1 cellular context compared by ENCODE assay signal in the genomic region with DNA sequence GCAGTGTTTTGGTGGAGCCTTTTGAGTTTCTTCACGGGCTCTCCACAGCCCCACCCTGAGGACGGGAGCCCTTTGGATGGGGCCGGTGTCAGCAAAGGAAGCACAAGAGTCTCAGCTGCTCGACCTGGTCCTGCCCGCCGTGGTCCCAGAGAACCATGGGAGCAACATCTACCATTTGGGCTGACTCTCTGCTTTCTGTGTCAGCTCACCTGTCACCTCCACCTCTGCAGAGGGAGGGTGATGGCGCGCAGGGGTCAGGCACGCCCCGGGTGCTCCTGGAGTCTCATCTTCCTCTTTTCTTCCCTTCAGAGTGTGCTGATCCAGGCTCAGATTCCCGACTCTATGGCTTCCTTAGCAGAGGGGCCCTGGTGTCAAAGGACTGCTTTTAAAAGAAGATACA.
TF ChIP-seq lines count a peak whose summit lies in the region.

No MANE protein-coding gene starts in this region.

TF ChIP-seq in GM23338, 12 proteins besides CTCF, POLR2A, EP300 and RAD21 (continued from another document):
- TF ChIP-seq NANOG (IDR thresholded peaks at IDR 0.05; ENCODE audit: borderline replicate concordance): no peak
- TF ChIP-seq CREB1 (CRISPR knock-in tag; IDR thresholded peaks at IDR 0.05; ENCODE audit: low read depth): no peak
- TF ChIP-seq ZNF331 (CRISPR knock-in tag; IDR thresholded peaks at IDR 0.05; ENCODE audit: low read depth): no peak
- TF ChIP-seq, protein P1, sequence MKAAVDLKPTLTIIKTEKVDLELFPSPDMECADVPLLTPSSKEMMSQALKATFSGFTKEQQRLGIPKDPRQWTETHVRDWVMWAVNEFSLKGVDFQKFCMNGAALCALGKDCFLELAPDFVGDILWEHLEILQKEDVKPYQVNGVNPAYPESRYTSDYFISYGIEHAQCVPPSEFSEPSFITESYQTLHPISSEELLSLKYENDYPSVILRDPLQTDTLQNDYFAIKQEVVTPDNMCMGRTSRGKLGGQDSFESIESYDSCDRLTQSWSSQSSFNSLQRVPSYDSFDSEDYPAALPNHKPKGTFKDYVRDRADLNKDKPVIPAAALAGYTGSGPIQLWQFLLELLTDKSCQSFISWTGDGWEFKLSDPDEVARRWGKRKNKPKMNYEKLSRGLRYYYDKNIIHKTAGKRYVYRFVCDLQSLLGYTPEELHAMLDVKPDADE (IDR thresholded peaks at IDR 0.05): no peak
- TF ChIP-seq STAT1 (IDR thresholded peaks at IDR 0.05; ENCODE audit: unreplicated experiment): no peak
TF ChIP-seq in GM23338: peak in this region for 0.
